In genomic region chr4:78517050-78517652, GRCh38 we compare ENCODE assay signal across 8 cellular contexts.
DNase-seq lines count a peak whose midpoint lies in the region; ATAC-seq and TF ChIP-seq lines count a peak whose summit lies in the region.

No MANE protein-coding gene starts in this region.

- H3K36me3 ChIP-seq in DND-41 (ENCODE audit: insufficient read depth, low read length): no peaks in the 10 kb centered on the region

- TF ChIP-seq CTCF in DND-41 (IDR thresholded peaks at IDR 0.05; ENCODE audit: borderline replicate concordance, extremely low read depth, low read length, poor library complexity, severe bottlenecking): peak; percentile 65

- no peak overlapping the region for H3K9ac ChIP-seq in DND-41 (ENCODE audit: low read depth, low read length)

- no peaks in the 10 kb centered on the region for H3K27me3 ChIP-seq in DND-41 (ENCODE audit: insufficient read depth, low read length, poor library complexity)

- H3K4me2 ChIP-seq in DND-41 (ENCODE audit: insufficient read depth, low read length): no peak overlapping the region

- DNase-seq in DND-41 (no peak), LoVo (ENCODE audit: low spot score) (peak; percentile 37), amniotic stem cell (lab: John Stamatoyannopoulos, UW) (peak; percentile 20), kidney tubule cell (ENCODE audit: low spot score) (peak; percentile 50)
- DNase-seq in stimulated activated CD8-positive, alpha-beta memory T cell treated with anti-CD3 and anti-CD28 coated beads, Interleukin-4, amount 100 ng/mL, for 48 hours: no peak

- H4K20me1 ChIP-seq in DND-41 (ENCODE audit: insufficient read depth, low read length): no peaks in the 10 kb centered on the region

- H3K4me3 ChIP-seq in DND-41 (ENCODE audit: low read depth in 1 of 2, low read length in 2 of 2): no peak overlapping the region

- no peaks in the 10 kb centered on the region for H3K79me2 ChIP-seq in DND-41 (ENCODE audit: insufficient read depth, low read length)

- H2AFZ ChIP-seq in DND-41 (ENCODE audit: low read depth, low read length): no peak overlapping the region

- ATAC-seq in DND-41 (ENCODE audit: insufficient read depth, low read depth): 0 out of 3 replicates have a peak, but pooled peaks have one; percentile 44
- no peak for ATAC-seq in HG03521 (IDR thresholded peaks at IDR 0.05; ENCODE audit: unreplicated experiment)
- ATAC-seq in HG03025 (IDR thresholded peaks at IDR 0.05; ENCODE audit: low FRiP score, unreplicated experiment): no peak
- ATAC-seq in GM18498 (IDR thresholded peaks at IDR 0.05; ENCODE audit: unreplicated experiment): no peak

- H3K4me1 ChIP-seq in DND-41 (ENCODE audit: insufficient read depth, low read length): no peaks in the 10 kb centered on the region

- H3K9me3 ChIP-seq in DND-41 (ENCODE audit: insufficient read depth, low read length, severe bottlenecking): no peaks in the 10 kb centered on the region

- H3K27ac ChIP-seq in DND-41 (ENCODE audit: low read length): no peak overlapping the region

Comparison
In these comparisons a context has a peak if more than half of its experiments do, and no peak if none do; other contexts are left out.
1. DNase-seq: peak in LoVo (single experiment), amniotic stem cell (single experiment) and kidney tubule cell (single experiment); none in DND-41 (single experiment) and stimulated activated CD8-positive, alpha-beta memory T cell treated with anti-CD3 and anti-CD28 coated beads, Interleukin-4, amount 100 ng/mL, for 48 hours (single experiment).